13 cellular contexts compared by ENCODE assay signal in genomic region chr21:45250914-45251634, GRCh38. TPM values are rescaled to one million over a fixed set of nuclear protein-coding genes. Genes with fewer than 3 reads are reported as not detected.
DNase-seq lines count a peak whose midpoint lies in the region; ATAC-seq and TF ChIP-seq lines count a peak whose summit lies in the region.
"Had no signal": no experiment of that assay in that cellular context is flagged by ENCODE, and none has a peak within 500 bp of the region (broad histone marks: within the 10 kb centered on the region; RNA-seq: fewer than 3 reads in every experiment).

No MANE protein-coding gene starts in this region.

- no peak overlapping the region for H4K8ac ChIP-seq in IMR-90 (ENCODE audit: low read depth in 2 of 2, low read length in 2 of 2)

- H4K91ac ChIP-seq in IMR-90 (ENCODE audit: insufficient read depth, low read depth, low read length), result no peak overlapping the region

- no peak overlapping the region for H2BK15ac ChIP-seq in IMR-90 (ENCODE audit: low read depth, low read length)

- no peak overlapping the region for H3K4ac ChIP-seq in IMR-90 (ENCODE audit: low read depth, low read length)

- H3K27ac Mint-ChIP-seq in activated CD4-positive, alpha-beta T cell treated with anti-CD3 and anti-CD28 coated beads, Interleukin-2, amount 10 ng/mL, durations not matched to agents 24 days and 14 days, result no peak overlapping the region
- H3K27ac Mint-ChIP-seq in central memory CD8-positive, alpha-beta T cell (ENCODE audit: low read depth), result peak overlapping the region; percentile 46
- no peak overlapping the region for H3K27ac Mint-ChIP-seq in natural killer cell treated with Interleukin-12 subunit alpha and Interleukin-12 subunit beta and Interleukin-15 and Interleukin-18, amount 100 ng/mL, for 72 hours
- H3K27ac Mint-ChIP-seq: CD4-positive, alpha-beta T cell had no signal

- 79% methylated on average over 7 of the region's 14 CpGs; no CpG with 5 or more reads in 1 of the 2 experiments for WGBS in IMR-90 (ENCODE audit: extremely low coverage in 2 of 2, insufficient read length in 1 of 2), 2 experiments
- 75 to 93% (median 87%) methylated on average over 14 of the region's 14 CpGs for WGBS in spleen, 5 donors
- WGBS in esophagus muscularis mucosa, result 83% methylated on average over 14 of the region's 14 CpGs

- H3K56ac ChIP-seq in IMR-90 (ENCODE audit: extremely low read depth, insufficient read depth, low read length), result no peak overlapping the region

- H3K27me3 ChIP-seq in IMR-90 (ENCODE audit: control insufficient read depth, insufficient read depth, low read length), result peaks cover 31% of the 10 kb centered on the region
- H3K27me3 ChIP-seq in spleen (replicated peaks in 1 of 7), result peaks cover 0 to 55% (median 11%) of the 10 kb centered on the region in 7 donors
- peaks cover 0 to 22% (median 4%) of the 10 kb centered on the region in 4 donors for H3K27me3 ChIP-seq in esophagus muscularis mucosa

- H3K9me3 Mint-ChIP-seq in activated CD4-positive, alpha-beta T cell treated with anti-CD3 and anti-CD28 coated beads, Interleukin-2, amount 10 ng/mL, durations not matched to agents 24 days and 14 days, result no peaks in the 10 kb centered on the region
- H3K9me3 Mint-ChIP-seq in central memory CD8-positive, alpha-beta T cell, result no peaks in the 10 kb centered on the region
- no peaks in the 10 kb centered on the region for H3K9me3 Mint-ChIP-seq in natural killer cell treated with Interleukin-12 subunit alpha and Interleukin-12 subunit beta and Interleukin-15 and Interleukin-18, amount 100 ng/mL, for 72 hours
- H3K9me3 Mint-ChIP-seq: CD4-positive, alpha-beta T cell had no signal

- H3K23ac ChIP-seq in IMR-90 (ENCODE audit: low read depth, low read length), result no peak overlapping the region

- dilution Hi-C loops in IMR-90 (cut with HindIII; ENCODE audit: low sequenced_read_pairs, unreplicated experiment), result no loop called here

- no peaks in the 10 kb centered on the region for H4K20me1 ChIP-seq in IMR-90 (ENCODE audit: insufficient read depth, low read length)

- POLR2A ChIA-PET in IMR-90 (lab: Charles Lee; ENCODE audit: unreplicated experiment), result no interaction called here

- no peak overlapping the region for H3K18ac ChIP-seq in IMR-90 (ENCODE audit: low read depth, low read length)

- TF ChIP-seq CTCF in IMR-90 (conservative IDR thresholded peaks at IDR 0.05; ENCODE audit: low read depth, low read length) (no peak), spleen (IDR thresholded peaks at IDR 0.05 in 8 of 11, conservative IDR thresholded peaks at IDR 0.05 in 3 of 11) (no peak), esophagus muscularis mucosa (IDR thresholded peaks at IDR 0.05) (no peak)

- no peaks in the 10 kb centered on the region for H3K9me1 ChIP-seq in IMR-90 (ENCODE audit: insufficient read depth, low read length)

- no peak overlapping the region for H3K4me3 Mint-ChIP-seq in activated CD4-positive, alpha-beta T cell treated with anti-CD3 and anti-CD28 coated beads, Interleukin-2, amount 10 ng/mL, durations not matched to agents 24 days and 14 days
- H3K4me3 Mint-ChIP-seq in central memory CD8-positive, alpha-beta T cell, result no peak overlapping the region
- H3K4me3 Mint-ChIP-seq in natural killer cell treated with Interleukin-12 subunit alpha and Interleukin-12 subunit beta and Interleukin-15 and Interleukin-18, amount 100 ng/mL, for 72 hours, result no peak overlapping the region
- H3K4me3 Mint-ChIP-seq: CD4-positive, alpha-beta T cell had no signal

- TF ChIP-seq RAD21 in IMR-90 (IDR thresholded peaks at IDR 0.05; ENCODE audit: low read length), result no peak

- H3K36me3 Mint-ChIP-seq in activated CD4-positive, alpha-beta T cell treated with anti-CD3 and anti-CD28 coated beads, Interleukin-2, amount 10 ng/mL, durations not matched to agents 24 days and 14 days (ENCODE audit: low read depth), result no peaks in the 10 kb centered on the region
- H3K36me3 Mint-ChIP-seq in central memory CD8-positive, alpha-beta T cell (ENCODE audit: insufficient read depth), result peaks cover 2% of the 10 kb centered on the region
- H3K36me3 Mint-ChIP-seq in natural killer cell treated with Interleukin-12 subunit alpha and Interleukin-12 subunit beta and Interleukin-15 and Interleukin-18, amount 100 ng/mL, for 72 hours, result no peaks in the 10 kb centered on the region

- no peak overlapping the region for H3K14ac ChIP-seq in IMR-90 (replicated peaks; ENCODE audit: low read depth, low read length)

- no peaks in the 10 kb centered on the region for H3K79me1 ChIP-seq in IMR-90 (ENCODE audit: low read depth in 1 of 2, low read length in 2 of 2)

- H2AK5ac ChIP-seq in IMR-90 (ENCODE audit: low read depth, low read length), result no peak overlapping the region

- H3K27me3 Mint-ChIP-seq in activated CD4-positive, alpha-beta T cell treated with anti-CD3 and anti-CD28 coated beads, Interleukin-2, amount 10 ng/mL, durations not matched to agents 24 days and 14 days, result peaks cover 33% of the 10 kb centered on the region
- no peaks in the 10 kb centered on the region for H3K27me3 Mint-ChIP-seq in central memory CD8-positive, alpha-beta T cell
- H3K27me3 Mint-ChIP-seq in natural killer cell treated with Interleukin-12 subunit alpha and Interleukin-12 subunit beta and Interleukin-15 and Interleukin-18, amount 100 ng/mL, for 72 hours, result peaks cover 23 to 27% of the 10 kb centered on the region in 2 donors

- no peak overlapping the region for H2AK9ac ChIP-seq in IMR-90 (replicated peaks; ENCODE audit: low read depth, low read length, poor library complexity)

- H3K4me2 ChIP-seq in IMR-90 (ENCODE audit: low read depth, low read length), result no peak overlapping the region

- TF ChIP-seq POLR2A in IMR-90 (IDR thresholded peaks at IDR 0.05; ENCODE audit: low read depth, low read length), result no peak
- TF ChIP-seq POLR2A in spleen (IDR thresholded peaks at IDR 0.05), result no peak
- TF ChIP-seq POLR2A in esophagus muscularis mucosa (IDR thresholded peaks at IDR 0.05; ENCODE audit: low read depth), result no peak

- no peak overlapping the region for H3K9ac ChIP-seq in IMR-90 (ENCODE audit: low read depth, low read length)
- H3K9ac ChIP-seq: GM23248 had no signal

- H3K4me3 ChIP-seq in IMR-90 (ENCODE audit: insufficient read depth, low read depth, low read length) (no peak overlapping the region), spleen (no peak overlapping the region), esophagus muscularis mucosa (no peak overlapping the region)
- H3K4me3 ChIP-seq: GM23248 had no signal

- TF ChIP-seq EP300 in esophagus muscularis mucosa (IDR thresholded peaks at IDR 0.05), result no peak

- H2AFZ ChIP-seq in IMR-90 (replicated peaks; ENCODE audit: low read length, poor library complexity), result no peak overlapping the region
- H2AFZ ChIP-seq: GM23248 had no signal

- H3K4me1 ChIP-seq in IMR-90 (ENCODE audit: control insufficient read depth, insufficient read depth, low read length) (peaks cover 4% of the 10 kb centered on the region), spleen (peaks cover 0 to 4% (median 0%) of the 10 kb centered on the region in 6 donors), esophagus muscularis mucosa (peaks cover 8 to 11% (median 11%) of the 10 kb centered on the region in 4 donors)

- no peaks in the 10 kb centered on the region for H3K36me3 ChIP-seq in IMR-90 (ENCODE audit: control insufficient read depth, insufficient read depth, low read length)
- no peaks in the 10 kb centered on the region for H3K36me3 ChIP-seq in spleen
- no peaks in the 10 kb centered on the region for H3K36me3 ChIP-seq in esophagus muscularis mucosa

- H2BK5ac ChIP-seq in IMR-90 (ENCODE audit: low read depth, low read length, poor library complexity, severe bottlenecking), result no peak overlapping the region

- H2BK120ac ChIP-seq in IMR-90 (ENCODE audit: low read depth, low read length), result no peak overlapping the region

- no peak for ATAC-seq in IMR-90 (ENCODE audit: low read depth)
- no peak for ATAC-seq in central memory CD8-positive, alpha-beta T cell (replicated peaks; ENCODE audit: extremely low read depth, poor library complexity, severe bottlenecking)
- ATAC-seq in natural killer cell treated with Interleukin-12 subunit alpha and Interleukin-12 subunit beta and Interleukin-15 and Interleukin-18, amount 100 ng/mL, for 72 hours, result no peak

- H3K4me1 Mint-ChIP-seq in activated CD4-positive, alpha-beta T cell treated with anti-CD3 and anti-CD28 coated beads, Interleukin-2, amount 10 ng/mL, durations not matched to agents 24 days and 14 days, result peaks cover 5% of the 10 kb centered on the region
- peaks cover 12% of the 10 kb centered on the region for H3K4me1 Mint-ChIP-seq in central memory CD8-positive, alpha-beta T cell
- peaks cover 5 to 7% of the 10 kb centered on the region in 2 donors for H3K4me1 Mint-ChIP-seq in natural killer cell treated with Interleukin-12 subunit alpha and Interleukin-12 subunit beta and Interleukin-15 and Interleukin-18, amount 100 ng/mL, for 72 hours (ENCODE audit: low read depth in 2 of 2)

- no peak overlapping the region for H3K27ac ChIP-seq in IMR-90 (ENCODE audit: insufficient read depth, low read length)
- H3K27ac ChIP-seq in spleen, result no peak overlapping the region
- H3K27ac ChIP-seq in esophagus muscularis mucosa (replicated peaks in 1 of 4), result no peak overlapping the region
- H3K27ac ChIP-seq: C4-2B, GM23248 had no signal

- H4K5ac ChIP-seq in IMR-90 (ENCODE audit: low read depth, low read length), result no peak overlapping the region

- H2BK20ac ChIP-seq in IMR-90 (ENCODE audit: low read depth, low read length), result no peak overlapping the region

- intact Hi-C loops in activated CD4-positive, alpha-beta T cell treated with anti-CD3 and anti-CD28 coated beads, Interleukin-2, amount 10 ng/mL, durations not matched to agents 24 days and 14 days (cut with micrococcal nuclease), result no loop called here
- intact Hi-C loops in IMR-90 (cut with micrococcal nuclease) (no loop called here), spleen (cut with DNase I; ENCODE audit: low total_unique reads) (no loop called here), esophagus muscularis mucosa (cut with DNase I) (no loop called here)

- CTCF ChIA-PET in IMR-90 (lab: Yijun Ruan, JAX), result no interaction called here

- H3K9me3 ChIP-seq in IMR-90 (ENCODE audit: control insufficient read depth, insufficient read depth, low read length), result peaks cover 12% of the 10 kb centered on the region
- no peaks in the 10 kb centered on the region for H3K9me3 ChIP-seq in spleen
- no peaks in the 10 kb centered on the region for H3K9me3 ChIP-seq in esophagus muscularis mucosa
- H3K9me3 ChIP-seq: Caco-2 had no signal

- no TSS peak for BruUV-seq in IMR-90 (replicated peaks; lab: Mats Ljungman, UMichigan)

- peak; percentile 47 for DNase-seq in activated CD4-positive, alpha-beta T cell treated with anti-CD3 and anti-CD28 coated beads, Interleukin-2, amount 10 ng/mL, durations not matched to agents 24 days and 14 days
- no peak for DNase-seq in activated CD4-positive, alpha-beta T cell treated with anti-CD3 and anti-CD28 coated beads for 1 hour
- DNase-seq in IMR-90 (no peak), spleen (peak; percentile 34), esophagus muscularis mucosa (ENCODE audit: extremely low spot score) (no peak)
- no peak for DNase-seq in central memory CD8-positive, alpha-beta T cell (ENCODE audit: low spot score in 2 of 2)
- no peak for DNase-seq in natural killer cell treated with Interleukin-12 subunit alpha and Interleukin-12 subunit beta and Interleukin-15 and Interleukin-18, amount 100 ng/mL, for 72 hours (ENCODE audit: low spot score)
- DNase-seq: Caco-2; CD4-positive, alpha-beta T cell; GDM1; GM23248; HCEC 1CT had no signal

- in situ Hi-C loops in IMR-90 (cut with MboI; ENCODE audit: low sequenced_read_pairs), result no loop called here

RNA-seq across cellular contexts. Expression of gene POFUT2, which starts 36.6 kb away (rescaled TPM):
- 15.5 and 17.9 TPM in 2 replicates for total RNA-seq in activated CD4-positive, alpha-beta T cell treated with anti-CD3 and anti-CD28 coated beads, Interleukin-2, amount 10 ng/mL, durations not matched to agents 24 days and 14 days
- total RNA-seq in IMR-90 (2012; rRNA removed), result 18.8 and 23.9 TPM in 2 replicates
- polyA plus RNA-seq in IMR-90 (2012; rRNA removed), result 58.5 and 59.3 TPM in 2 replicates
- polyA plus RNA-seq in IMR-90 (2012; cell fraction: cytosol; rRNA removed), result 46.5 and 53.6 TPM in 2 replicates
- 236 and 251 TPM in 2 replicates for polyA plus RNA-seq in IMR-90 (2012; cell fraction: nucleus; rRNA removed; ENCODE audit: low replicate concordance)
- 10 to 100 TPM; 24.1 to 37.0 (median 28.8) TPM for total RNA-seq in spleen
- 10 to 100 TPM; 10.5 to 23.2 (median 19.3) TPM for polyA plus RNA-seq in spleen
- total RNA-seq in esophagus muscularis mucosa, result 10 to 100 TPM; 15.8 to 21.6 (median 18.7) TPM
- total RNA-seq in natural killer cell treated with Interleukin-12 subunit alpha and Interleukin-12 subunit beta and Interleukin-15 and Interleukin-18, amount 100 ng/mL, for 72 hours, result 10 to 100 TPM; 16.5 to 23.5 TPM

Comparison
In these comparisons a context has a peak if more than half of its experiments do, and no peak if none do; other contexts are left out.
1. DNase-seq: peak in activated CD4-positive, alpha-beta T cell treated with anti-CD3 and anti-CD28 coated beads, Interleukin-2, amount 10 ng/mL, durations not matched to agents 24 days and 14 days (single experiment) and spleen (single experiment); none in activated CD4-positive, alpha-beta T cell treated with anti-CD3 and anti-CD28 coated beads for 1 hour (single experiment), IMR-90 (single experiment), central memory CD8-positive, alpha-beta T cell (0 of 2), esophagus muscularis mucosa (single experiment) and natural killer cell treated with Interleukin-12 subunit alpha and Interleukin-12 subunit beta and Interleukin-15 and Interleukin-18, amount 100 ng/mL, for 72 hours (single experiment).